ENCODE assay signal across 1 cellular context in genomic region chr14:94461526-94462218, GRCh38.
TF ChIP-seq lines count a peak whose summit lies in the region.

No MANE protein-coding gene starts in this region.

TF ChIP-seq in HepG2, 621 proteins besides CTCF, POLR2A, EP300 and RAD21 (continued from another document):
- no peak for TF ChIP-seq ZNF281 (CRISPR knock-in tag; IDR thresholded peaks at IDR 0.05; ENCODE audit: borderline replicate concordance)
- no peak for TF ChIP-seq ZFP36L2 (CRISPR knock-in tag; IDR thresholded peaks at IDR 0.05)
- no peak for TF ChIP-seq ATF6 (CRISPR knock-in tag; conservative IDR thresholded peaks at IDR 0.05)
- TF ChIP-seq ELF3 (CRISPR knock-in tag; IDR thresholded peaks at IDR 0.05), result no peak
- TF ChIP-seq ZNF20 (CRISPR knock-in tag; IDR thresholded peaks at IDR 0.05), result no peak
